In genomic region chr16:87816507-87817100, GRCh38 we compare ENCODE assay signal across 26 cellular contexts. TPM values are rescaled to one million over a fixed set of nuclear protein-coding genes. Genes with fewer than 3 reads are reported as not detected.
A peak's percentile ranks its signal among the peaks of the same experiment; 100 is the strongest.
DNase-seq lines count a peak whose midpoint lies in the region; ATAC-seq, FAIRE-seq and TF ChIP-seq lines count a peak whose summit lies in the region.
"Had no signal": no experiment of that assay in that cellular context is flagged by ENCODE, and none has a peak within 500 bp of the region (broad histone marks: within the 10 kb centered on the region; RNA-seq: fewer than 3 reads in every experiment).

No MANE protein-coding gene starts in this region.

- no peak overlapping the region for H3K56ac ChIP-seq in H1 (replicated peaks; ENCODE audit: insufficient read length, low read depth, low read length)

- TF ChIP-seq CTCF in A549 (IDR thresholded peaks at IDR 0.05) (no peak), HL-60 (IDR thresholded peaks at IDR 0.05; ENCODE audit: insufficient read depth, low read length) (no peak), RWPE1 (conservative IDR thresholded peaks at IDR 0.05; ENCODE audit: low read depth) (no peak), H1 (IDR thresholded peaks at IDR 0.05; ENCODE audit: control extremely low read depth in 1 of 3, insufficient read depth in 1 of 3, low read depth in 1 of 3, low read length in 3 of 3) (no peak), esophagus muscularis mucosa (IDR thresholded peaks at IDR 0.05) (no peak), upper lobe of left lung (IDR thresholded peaks at IDR 0.05) (no peak)

- H3K36me3 ChIP-seq in H1 (ENCODE audit: control insufficient read depth in 2 of 4, insufficient read depth in 4 of 4, low read length in 3 of 4) (no peaks in the 10 kb centered on the region), esophagus muscularis mucosa (no peaks in the 10 kb centered on the region), upper lobe of left lung (no peaks in the 10 kb centered on the region)
- H3K36me3 ChIP-seq: BE2C, Peyer's patch, SJSA1 had no signal

- no peak for DNase-seq in A549 (ENCODE audit: low read depth in 1 of 2, low spot score in 1 of 2)
- peak in 1 of 2 experiments; percentile 82 for DNase-seq in HL-60 (ENCODE audit: low read depth in 1 of 2, low spot score in 1 of 2)
- no peak for DNase-seq in RWPE1 (ENCODE audit: low spot score)
- no peak for DNase-seq in H1 (ENCODE audit: low read depth in 1 of 2, low spot score in 2 of 2)
- no peak for DNase-seq in esophagus muscularis mucosa (ENCODE audit: extremely low spot score)
- DNase-seq in upper lobe of left lung, result no peak
- DNase-seq in HT-29 (ENCODE audit: low spot score), result no peak
- no peak for DNase-seq in AG08395 (ENCODE audit: low spot score)
- DNase-seq: BE2C; CD4-positive, alpha-beta T cell; COR-L47; DMS79; HCEC 1CT; NCI-H1092 treated with DMSO at 0.1 percent for 48 hours; NCI-H1436 treated with DMSO at 0.1 percent for 48 hours; NCI-H1930; NCI-H2227 treated with DMSO at 0.1 percent for 48 hours; NCI-H510A; NCI-H748 treated with DMSO at 0.1 percent for 48 hours; Peyer's patch; SW 1271 had no signal

- H4K5ac ChIP-seq in H1 (ENCODE audit: insufficient read length, low read depth, low read length), result no peak overlapping the region

- H2BK20ac ChIP-seq in H1 (ENCODE audit: low read length), result no peak overlapping the region

- H3K4me2 ChIP-seq in A549, result no peak overlapping the region
- H3K4me2 ChIP-seq in H1 (ENCODE audit: insufficient read depth in 1 of 2, low read depth in 2 of 2, low read length in 2 of 2), result no peak overlapping the region
- H3K4me2 ChIP-seq: GM23338 had no signal

- POLR2A ChIA-PET in A549 (lab: Yijun Ruan, JAX) (interaction anchor here (1.3 to 1.7 kb wide), 2 partner anchors 10 to 12 kb away, joined by 4 to 7 read pairs; no protein-coding TSS in a partner anchor), RWPE1 (lab: Yijun Ruan, JAX; ENCODE audit: low non-redundant PET) (no interaction called here), H1 (lab: Charles Lee; ENCODE audit: partially characterized antibody) (interaction anchor here (1.0 to 5.7 kb wide), 7 partner anchors 10 to 37 kb away, joined by 3 to 30 read pairs (median 3); no protein-coding TSS in a partner anchor)

- no peaks in the 10 kb centered on the region for H3K23me2 ChIP-seq in H1 (ENCODE audit: low read depth, low read length)

- no peaks in the 10 kb centered on the region for H3K79me2 ChIP-seq in H1 (ENCODE audit: control insufficient read depth in 1 of 2, insufficient read depth in 2 of 2, low read length in 2 of 2)

- H3K4me3 ChIP-seq in A549, result no peak overlapping the region
- no peak overlapping the region for H3K4me3 ChIP-seq in HL-60 (replicated peaks; ENCODE audit: insufficient read depth, low read length)
- H3K4me3 ChIP-seq in H1 (ENCODE audit: extremely low read depth in 1 of 4, insufficient read depth in 2 of 4, low read depth in 3 of 4, low read length in 4 of 4), result no peak overlapping the region
- no peak overlapping the region for H3K4me3 ChIP-seq in esophagus muscularis mucosa
- H3K4me3 ChIP-seq in upper lobe of left lung, result no peak overlapping the region
- H3K4me3 ChIP-seq: GM12878, GM23338, Peyer's patch, SJSA1 had no signal

- no peak overlapping the region for H4K91ac ChIP-seq in H1 (replicated peaks; ENCODE audit: insufficient read length, low read length)

- CTCF ChIA-PET in A549 (lab: Yijun Ruan, JAX), result interaction anchor here (0.7 to 30.2 kb wide), 7 partner anchors 10 to 466 kb away, joined by 3 to 417 read pairs (median 4); no protein-coding TSS in a partner anchor
- CTCF ChIA-PET in RWPE1 (lab: Yijun Ruan, JAX), result no interaction called here
- CTCF ChIA-PET in H1 (lab: Charles Lee; ENCODE audit: partially characterized antibody), result interaction anchor here (0.7 to 2.1 kb wide), 11 partner anchors 9 to 73 kb away, joined by 3 to 14 read pairs (median 5); no protein-coding TSS in a partner anchor

- no peak for TF ChIP-seq POLR2A in A549 (IDR thresholded peaks at IDR 0.05; ENCODE audit: low read length)
- TF ChIP-seq POLR2A in H1 (IDR thresholded peaks at IDR 0.05; ENCODE audit: control extremely low read depth in 1 of 2, low read depth in 2 of 2, low read length in 2 of 2), result no peak
- TF ChIP-seq POLR2A in esophagus muscularis mucosa (IDR thresholded peaks at IDR 0.05; ENCODE audit: low read depth), result no peak
- TF ChIP-seq POLR2A in upper lobe of left lung (IDR thresholded peaks at IDR 0.05), result no peak

- peak overlapping the region; percentile 16; the same call in 1 of the 2 replicates for H2BK5ac ChIP-seq in H1 (ENCODE audit: low read depth, low read length)

- H3K9me3 ChIP-seq in A549 (peaks cover 23% of the 10 kb centered on the region), H1 (ENCODE audit: insufficient read depth in 2 of 2, low read depth in 1 of 2, low read length in 1 of 2) (no peaks in the 10 kb centered on the region), esophagus muscularis mucosa (peaks cover 0 to 27% (median 24%) of the 10 kb centered on the region in 4 donors), upper lobe of left lung (peaks cover 7 to 28% (median 18%) of the 10 kb centered on the region in 4 donors)
- H3K9me3 ChIP-seq: BE2C had no signal

- intact Hi-C loops in esophagus muscularis mucosa (cut with DNase I), result no loop called here

- no peak overlapping the region for H3K23ac ChIP-seq in H1 (ENCODE audit: insufficient read length)

- WGBS in A549 (ENCODE audit: missing lambda C conversion rate), result 92% methylated on average over 11 of the region's 11 CpGs
- 87% methylated on average over 10 of the region's 11 CpGs; no CpG with 5 or more reads in 1 of the 2 experiments for WGBS in H1 (ENCODE audit: extremely low coverage in 1 of 2, insufficient coverage in 1 of 2, insufficient read length in 1 of 2, insufficient replicate concordance in 2 of 2, low coverage in 1 of 2, low lambda C conversion rate in 2 of 2, missing lambda C conversion rate in 1 of 2), 2 experiments
- 76% methylated on average over 5 of the region's 11 CpGs for WGBS in esophagus muscularis mucosa
- WGBS in upper lobe of left lung, 2 donors, result 40 to 57% methylated on average over 8 of the region's 11 CpGs

- TF ChIP-seq EP300 in A549 (IDR thresholded peaks at IDR 0.05), result no peak
- TF ChIP-seq EP300 in H1 (IDR thresholded peaks at IDR 0.05; ENCODE audit: borderline replicate concordance in 1 of 2, low read depth in 2 of 2, low read length in 2 of 2), result no peak
- TF ChIP-seq EP300 in esophagus muscularis mucosa (IDR thresholded peaks at IDR 0.05), result no peak
- no peak for TF ChIP-seq EP300 in upper lobe of left lung (IDR thresholded peaks at IDR 0.05)

- no peak overlapping the region for H3K18ac ChIP-seq in H1 (ENCODE audit: extremely low read depth, low read length)

- peak overlapping the region; percentile 53 for H3K4ac ChIP-seq in H1 (replicated peaks; ENCODE audit: insufficient read length, low read depth, low read length)

- H3K4me1 ChIP-seq in A549 (no peaks in the 10 kb centered on the region), H1 (replicated peaks in 1 of 4; ENCODE audit: control insufficient read depth in 3 of 4, insufficient read depth in 4 of 4, low read length in 3 of 4) (peaks cover 7 to 18% (median 12%) of the 10 kb centered on the region in 4 experiments), esophagus muscularis mucosa (no peaks in the 10 kb centered on the region), upper lobe of left lung (no peaks in the 10 kb centered on the region)
- H3K4me1 ChIP-seq: Peyer's patch, SJSA1 had no signal

- H3K27ac ChIP-seq in A549 (peak overlapping the region in 1 of 2 experiments; percentile 13; a peak in 1 of 6 replicates), HL-60 (replicated peaks) (peak overlapping the region; percentile 62), RWPE1 (peak overlapping the region; percentile 39; the same call in 1 of the 2 replicates), H1 (ENCODE audit: low read depth, low read length) (no peak overlapping the region), esophagus muscularis mucosa (replicated peaks in 1 of 4) (no peak overlapping the region), upper lobe of left lung (no peak overlapping the region)
- H3K27ac ChIP-seq: Peyer's patch, SJSA1 had no signal

- H4K8ac ChIP-seq in H1 (ENCODE audit: extremely low read depth, insufficient read depth, low read length), result peak overlapping the region; percentile 71; the same call in 1 of the 2 replicates

- no peak for TF ChIP-seq RAD21 in A549 (conservative IDR thresholded peaks at IDR 0.05 in 1 of 2, IDR thresholded peaks at IDR 0.05 in 1 of 2)
- no peak for TF ChIP-seq RAD21 in H1 (IDR thresholded peaks at IDR 0.05 in 1 of 2, conservative IDR thresholded peaks at IDR 0.05 in 1 of 2; ENCODE audit: low read depth in 2 of 2, low read length in 2 of 2)

- FAIRE-seq in A549 (lab: Jason Lieb, UNC), result no peak
- FAIRE-seq in H1 (lab: Jason Lieb, UNC), result no peak
- FAIRE-seq: A204.1, GM12878, HTR-8/SVneo had no signal

- no peak overlapping the region for H3K9ac ChIP-seq in H1 (replicated peaks in 1 of 4; ENCODE audit: extremely low read depth in 1 of 4, low read depth in 3 of 4, low read length in 3 of 4)

- no peaks in the 10 kb centered on the region for H3K79me1 ChIP-seq in H1 (ENCODE audit: low read depth, low read length)

- ATAC-seq in A549, result no peak
- ATAC-seq in upper lobe of left lung (ENCODE audit: low FRiP score in 2 of 2), result no peak
- ATAC-seq: GM12878, GM23338 had no signal

- H2BK120ac ChIP-seq in H1 (replicated peaks; ENCODE audit: low read depth, low read length), result no peak overlapping the region

- H2BK15ac ChIP-seq in H1 (ENCODE audit: low read length), result no peak overlapping the region; the same call in 1 of the 2 replicates

- no peak overlapping the region for H2AFZ ChIP-seq in H1 (ENCODE audit: low read length)
- H2AFZ ChIP-seq: GM23338 had no signal

- H4K20me1 ChIP-seq in H1 (replicated peaks in 1 of 2; ENCODE audit: control insufficient read depth in 1 of 2, insufficient read depth in 2 of 2, low read length in 2 of 2), result no peaks in the 10 kb centered on the region

- no peak overlapping the region for H3K14ac ChIP-seq in H1 (ENCODE audit: insufficient read length)

- H3K27me3 ChIP-seq in HL-60 (ENCODE audit: insufficient read depth, poor library complexity, severe bottlenecking), result no peaks in the 10 kb centered on the region
- H3K27me3 ChIP-seq in H1 (replicated peaks in 1 of 4; ENCODE audit: control insufficient read depth in 3 of 4, extremely low read depth in 1 of 4, insufficient read depth in 3 of 4, low read length in 3 of 4), result no peaks in the 10 kb centered on the region
- peaks cover 0 to 5% (median 0%) of the 10 kb centered on the region in 4 donors for H3K27me3 ChIP-seq in esophagus muscularis mucosa
- no peaks in the 10 kb centered on the region for H3K27me3 ChIP-seq in upper lobe of left lung
- H3K27me3 ChIP-seq: BE2C, Peyer's patch, SJSA1 had no signal

- H2BK12ac ChIP-seq in H1 (ENCODE audit: low read depth, low read length), result no peak overlapping the region; the same call in 1 of the 2 replicates

- no peak overlapping the region for H2AK5ac ChIP-seq in H1 (ENCODE audit: low read depth, low read length)

RNA-seq across cellular contexts. Expression of gene KLHDC4, which starts 50.8 kb away (rescaled TPM):
- 22.6 and 25.9 TPM in 2 replicates for polyA plus RNA-seq in A549 (2011; rRNA removed)
- polyA plus RNA-seq in A549 (2012; cell fraction: cytosol; rRNA removed), result 49.9 and 55.6 TPM in 2 replicates
- polyA plus RNA-seq in A549 (2012; cell fraction: nucleus; rRNA removed), result 197 and 201 TPM in 2 replicates
- polyA plus RNA-seq in A549 (2017; fragmentation: RNase III; extraction: RNeasy Plus Mini Kit Qiagen cat#74134 plus additional on column Dnase treatment), result 34.8 to 38.2 TPM (median 37.2 TPM) in 3 replicates
- polyA minus RNA-seq in A549 (2011; rRNA and poly(A)+ RNA removed), result 30.0 and 33.8 TPM in 2 replicates
- total RNA-seq in H1 (2021; fragmentation: NEBNext Ultra II Directional; extraction: Animal tissue kit (Norgen Biotek cat#: 25700)), result 55.6 and 63.9 TPM in 2 replicates
- 23.7 and 39.0 TPM in 2 replicates for polyA plus RNA-seq in H1 (2011; rRNA removed)
- polyA plus RNA-seq in H1 (2011; cell fraction: cytosol; rRNA removed), result 37.2 TPM
- polyA plus RNA-seq in H1 (2011; cell fraction: nucleus; rRNA removed), result 86.9 TPM
- polyA plus RNA-seq in H1 (2012, experiment 1 of 2), result 36.8 to 50.9 TPM (median 49.8 TPM) in 4 replicates
- polyA plus RNA-seq in H1 (2012, experiment 2 of 2), result 28.4 TPM
- 29.3 TPM for polyA plus RNA-seq in H1 (2013, experiment 1 of 2)
- 27.4 TPM for polyA plus RNA-seq in H1 (2013, experiment 2 of 2)
- 26.5 and 30.9 TPM in 2 replicates for polyA minus RNA-seq in H1 (2011; rRNA and poly(A)+ RNA removed)
- polyA minus RNA-seq in H1 (2011; cell fraction: cytosol; rRNA and poly(A)+ RNA removed), result 18.6 TPM
- polyA minus RNA-seq in H1 (2011; cell fraction: nucleus; rRNA and poly(A)+ RNA removed), result 57.3 TPM
- 10 to 100 TPM; 22.2 to 41.5 (median 31.4) TPM for total RNA-seq in esophagus muscularis mucosa
- 100 to 1,000 TPM in 2 of 6 donors, 10 to 100 TPM in 4; 30.7 to 248 (median 37.5) TPM for total RNA-seq in upper lobe of left lung
- total RNA-seq in HT-29 (2014; rRNA removed; shearing (Covaris generic)), result 64.8 and 73.6 TPM in 2 replicates

RNA-seq across cellular contexts. Expression of gene SLC7A5, which starts 52.7 kb away (rescaled TPM):
- 265 and 326 TPM in 2 replicates for polyA plus RNA-seq in A549 (2011; rRNA removed)
- polyA plus RNA-seq in A549 (2012; cell fraction: cytosol; rRNA removed), result 971 and 1,312 TPM in 2 replicates
- polyA plus RNA-seq in A549 (2012; cell fraction: nucleus; rRNA removed), result 1,440 and 1,925 TPM in 2 replicates
- 903 to 1,096 TPM (median 972 TPM) in 3 replicates for polyA plus RNA-seq in A549 (2017; fragmentation: RNase III; extraction: RNeasy Plus Mini Kit Qiagen cat#74134 plus additional on column Dnase treatment)
- 237 and 354 TPM in 2 replicates for polyA minus RNA-seq in A549 (2011; rRNA and poly(A)+ RNA removed)
- 327 and 341 TPM in 2 replicates for total RNA-seq in H1 (2021; fragmentation: NEBNext Ultra II Directional; extraction: Animal tissue kit (Norgen Biotek cat#: 25700))
- polyA plus RNA-seq in H1 (2011; rRNA removed), result 68.2 and 161 TPM in 2 replicates
- 65.1 TPM for polyA plus RNA-seq in H1 (2011; cell fraction: cytosol; rRNA removed)
- polyA plus RNA-seq in H1 (2011; cell fraction: nucleus; rRNA removed), result 122 TPM
- polyA plus RNA-seq in H1 (2012, experiment 1 of 2), result 126 to 176 TPM (median 151 TPM) in 4 replicates
- polyA plus RNA-seq in H1 (2012, experiment 2 of 2), result 202 TPM
- polyA plus RNA-seq in H1 (2013, experiment 1 of 2), result 316 TPM
- polyA plus RNA-seq in H1 (2013, experiment 2 of 2), result 381 TPM
- 34.4 and 63.7 TPM in 2 replicates for polyA minus RNA-seq in H1 (2011; rRNA and poly(A)+ RNA removed)
- 84.2 TPM for polyA minus RNA-seq in H1 (2011; cell fraction: cytosol; rRNA and poly(A)+ RNA removed)
- 42.4 TPM for polyA minus RNA-seq in H1 (2011; cell fraction: nucleus; rRNA and poly(A)+ RNA removed)
- total RNA-seq in esophagus muscularis mucosa, result 10 to 100 TPM in 1 of 4 donors, 1 to 10 TPM in 3; 3.3 to 17.7 (median 4.3) TPM
- 10 to 100 TPM in 2 of 6 donors, 1 to 10 TPM in 4; 4.7 to 20.4 (median 8.5) TPM for total RNA-seq in upper lobe of left lung
- 125 and 147 TPM in 2 replicates for total RNA-seq in HT-29 (2014; rRNA removed; shearing (Covaris generic))

Comparison
In these comparisons a context has a peak if more than half of its experiments do, and no peak if none do; other contexts are left out.
1. H3K27ac ChIP-seq: peak in HL-60 (single experiment) and RWPE1 (single experiment); none in H1 (single experiment), esophagus muscularis mucosa (0 of 4) and upper lobe of left lung (0 of 4).